Comparison of ENCODE assay signal across 8 cellular contexts in genomic region chr7:80918406-80918805, GRCh38. TPM values are rescaled to one million over a fixed set of nuclear protein-coding genes. Genes with fewer than 3 reads are reported as not detected.
DNase-seq lines count a peak whose midpoint lies in the region; ATAC-seq and TF ChIP-seq lines count a peak whose summit lies in the region.

No MANE protein-coding gene starts in this region.

- ATAC-seq in SK-N-SH treated with all-trans-retinoic acid at 6 μM for 48 hours: peak; percentile 31
- ATAC-seq in foreskin keratinocyte: no peak
- no peak for ATAC-seq in GM18861 (IDR thresholded peaks at IDR 0.05; ENCODE audit: unreplicated experiment)

- peaks cover 6% of the 10 kb centered on the region for H3K79me1 ChIP-seq in trophoblast cell (ENCODE audit: low read length)

- H3K14ac ChIP-seq in trophoblast cell (ENCODE audit: low read length): no peak overlapping the region

- H2BK5ac ChIP-seq in trophoblast cell (ENCODE audit: low read depth, low read length, poor library complexity): peak overlapping the region; percentile 42

- H2AFZ ChIP-seq in trophoblast cell (ENCODE audit: insufficient read depth, low read length, poor library complexity): peak overlapping the region; percentile 17

- H3K18ac ChIP-seq in trophoblast cell (ENCODE audit: low read length): no peak overlapping the region

- no peaks in the 10 kb centered on the region for H3K79me2 ChIP-seq in trophoblast cell (ENCODE audit: control insufficient read depth, insufficient read depth, low read length, poor library complexity)

- H3K27me3 Mint-ChIP-seq in HFFc6 (ENCODE audit: insufficient read depth): no peaks in the 10 kb centered on the region

- H3K9me3 ChIP-seq in trophoblast cell (ENCODE audit: insufficient read depth, low read depth, low read length): no peaks in the 10 kb centered on the region

- H3K36me3 Mint-ChIP-seq in HFFc6 (ENCODE audit: low read depth): peaks cover 35% of the 10 kb centered on the region

- H2BK12ac ChIP-seq in trophoblast cell (ENCODE audit: low read length): no peak overlapping the region

- DNase-seq in EL (peak; percentile 37), HFFc6 (no peak), foreskin keratinocyte (no peak), trophoblast cell (peak in 1 of 2 donors; percentile 51), OCI-M2 (lab: John Stamatoyannopoulos, UW; ENCODE audit: unreplicated experiment) (no peak)
- no peak for DNase-seq in stimulated activated CD4-positive, alpha-beta T cell treated with anti-CD3 and anti-CD28 coated beads, Interleukin-2, amount 100 ng/mL, for 48 hours

- H4K8ac ChIP-seq in trophoblast cell (ENCODE audit: low read depth, low read length): no peak overlapping the region

- no peak overlapping the region for H4K12ac ChIP-seq in trophoblast cell (ENCODE audit: low read depth, low read length)

- WGBS in trophoblast cell (ENCODE audit: extremely low coverage, insufficient coverage, insufficient read length): no CpG with 5 or more reads among the region's 9 CpGs

- H3K9ac ChIP-seq in trophoblast cell (ENCODE audit: low read length): peak overlapping the region; percentile 70

- H3K27me3 ChIP-seq in foreskin keratinocyte (no peaks in the 10 kb centered on the region), trophoblast cell (ENCODE audit: insufficient read depth, low read length) (no peaks in the 10 kb centered on the region)

- no peak overlapping the region for H3K4ac ChIP-seq in trophoblast cell (ENCODE audit: low read depth, low read length)

- H3K27ac ChIP-seq in foreskin keratinocyte (peak overlapping the region; percentile 91), trophoblast cell (ENCODE audit: low read depth, low read length) (peak overlapping the region; percentile 79)

- H3K27ac Mint-ChIP-seq in HFFc6: peak overlapping the region; percentile 36

- H3K4me2 ChIP-seq in trophoblast cell (ENCODE audit: low read length): peak overlapping the region; percentile 65

- no peak overlapping the region for H2AK5ac ChIP-seq in trophoblast cell (ENCODE audit: low read length)

- H2BK120ac ChIP-seq in trophoblast cell (ENCODE audit: insufficient read depth, low read length, poor library complexity): no peak overlapping the region

- H3K9me3 Mint-ChIP-seq in HFFc6: no peaks in the 10 kb centered on the region

- peak overlapping the region; percentile 96 for H3K4me3 Mint-ChIP-seq in HFFc6

- H3K4me1 ChIP-seq in foreskin keratinocyte: peaks cover 50% of the 10 kb centered on the region
- peaks cover 0 to 9% of the 10 kb centered on the region in 2 experiments for H3K4me1 ChIP-seq in trophoblast cell (ENCODE audit: control insufficient read depth in 1 of 2, insufficient read depth in 2 of 2, low read length in 2 of 2)

- peaks cover 70% of the 10 kb centered on the region for H3K4me1 Mint-ChIP-seq in HFFc6 (ENCODE audit: low read depth)

- peaks cover 2 to 4% of the 10 kb centered on the region in 2 experiments for H3K36me3 ChIP-seq in trophoblast cell (ENCODE audit: control insufficient read depth in 1 of 2, insufficient read depth in 2 of 2, low read length in 2 of 2)

- H3K23ac ChIP-seq in trophoblast cell (ENCODE audit: low read length): no peak overlapping the region

- TF ChIP-seq CTCF in HFFc6 (IDR thresholded peaks at IDR 0.05): no peak
- TF ChIP-seq CTCF in foreskin keratinocyte (conservative IDR thresholded peaks at IDR 0.05): no peak

- no peak overlapping the region for H4K91ac ChIP-seq in trophoblast cell (ENCODE audit: low read depth, low read length)

- peak overlapping the region; percentile 72 for H3K4me3 ChIP-seq in trophoblast cell (ENCODE audit: low read depth, low read length)

TF ChIP-seq in SK-N-SH treated with all-trans-retinoic acid at 6 μM for 48 hours, 23 proteins besides CTCF, POLR2A, EP300 and RAD21:
- TF ChIP-seq RARB (CRISPR knock-in tag; IDR thresholded peaks at IDR 0.05): no peak
- TF ChIP-seq ZFP30 (CRISPR knock-in tag; IDR thresholded peaks at IDR 0.05): no peak
- no peak for TF ChIP-seq ESRRG (CRISPR knock-in tag; IDR thresholded peaks at IDR 0.05)
- TF ChIP-seq BACH2 (CRISPR knock-in tag; IDR thresholded peaks at IDR 0.05; ENCODE audit: borderline replicate concordance): no peak
- TF ChIP-seq GLIS3 (CRISPR knock-in tag; IDR thresholded peaks at IDR 0.05): no peak
- TF ChIP-seq ARNTL (CRISPR knock-in tag; IDR thresholded peaks at IDR 0.05; ENCODE audit: borderline replicate concordance, low read depth): no peak
- no peak for TF ChIP-seq CSDC2 (CRISPR knock-in tag; IDR thresholded peaks at IDR 0.05)
- no peak for TF ChIP-seq CSRNP3 (CRISPR knock-in tag; IDR thresholded peaks at IDR 0.05)
- TF ChIP-seq SNAI2 (CRISPR knock-in tag; IDR thresholded peaks at IDR 0.05): no peak
TF ChIP-seq in SK-N-SH treated with all-trans-retinoic acid at 6 μM for 48 hours: peak in this region for 0.

RNA-seq across cellular contexts. Expression of gene SEMA3C, which starts 0.4 kb away (rescaled TPM):
- 10 to 100 TPM; 52.4 to 74.6 (median 61.4) TPM for total RNA-seq in HFFc6 (2021; fragmentation: NEBNext Ultra II Directional; extraction: Animal tissue kit (Norgen Biotek cat#: 25700))
- 99.5 and 150 TPM in 2 replicates for total RNA-seq in foreskin keratinocyte
- polyA plus RNA-seq in foreskin keratinocyte: 16.2 and 21.2 TPM in 2 replicates
- polyA plus RNA-seq in trophoblast cell (2013): 53.7 and 55.6 TPM in 2 replicates
